Comparison of ENCODE assay signal across 1 cellular context in the genomic region with DNA sequence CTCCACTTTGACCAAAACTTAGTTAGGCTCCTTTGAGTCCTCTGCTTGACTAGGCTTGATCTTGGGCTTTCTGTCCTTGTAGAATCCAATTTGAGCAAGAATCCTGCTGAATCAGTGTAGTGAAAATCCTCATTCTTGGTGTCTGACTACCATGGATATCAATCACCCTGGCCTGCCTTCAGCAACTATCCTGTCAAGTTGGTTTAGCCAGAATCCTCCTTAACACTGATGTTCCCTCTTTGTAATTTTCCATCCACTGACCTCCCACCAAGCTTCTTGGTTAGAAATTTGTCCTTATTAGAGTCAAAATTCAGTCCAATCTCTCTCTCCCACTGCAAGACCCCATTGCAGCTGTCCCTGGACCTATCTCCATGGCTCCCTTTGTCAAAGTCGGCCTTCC.
TF ChIP-seq lines count a peak whose summit lies in the region.

No MANE protein-coding gene starts in this region.

TF ChIP-seq in GM12878, 131 proteins besides CTCF, POLR2A, EP300 and RAD21 (continued from another document):
- TF ChIP-seq, protein P1, sequence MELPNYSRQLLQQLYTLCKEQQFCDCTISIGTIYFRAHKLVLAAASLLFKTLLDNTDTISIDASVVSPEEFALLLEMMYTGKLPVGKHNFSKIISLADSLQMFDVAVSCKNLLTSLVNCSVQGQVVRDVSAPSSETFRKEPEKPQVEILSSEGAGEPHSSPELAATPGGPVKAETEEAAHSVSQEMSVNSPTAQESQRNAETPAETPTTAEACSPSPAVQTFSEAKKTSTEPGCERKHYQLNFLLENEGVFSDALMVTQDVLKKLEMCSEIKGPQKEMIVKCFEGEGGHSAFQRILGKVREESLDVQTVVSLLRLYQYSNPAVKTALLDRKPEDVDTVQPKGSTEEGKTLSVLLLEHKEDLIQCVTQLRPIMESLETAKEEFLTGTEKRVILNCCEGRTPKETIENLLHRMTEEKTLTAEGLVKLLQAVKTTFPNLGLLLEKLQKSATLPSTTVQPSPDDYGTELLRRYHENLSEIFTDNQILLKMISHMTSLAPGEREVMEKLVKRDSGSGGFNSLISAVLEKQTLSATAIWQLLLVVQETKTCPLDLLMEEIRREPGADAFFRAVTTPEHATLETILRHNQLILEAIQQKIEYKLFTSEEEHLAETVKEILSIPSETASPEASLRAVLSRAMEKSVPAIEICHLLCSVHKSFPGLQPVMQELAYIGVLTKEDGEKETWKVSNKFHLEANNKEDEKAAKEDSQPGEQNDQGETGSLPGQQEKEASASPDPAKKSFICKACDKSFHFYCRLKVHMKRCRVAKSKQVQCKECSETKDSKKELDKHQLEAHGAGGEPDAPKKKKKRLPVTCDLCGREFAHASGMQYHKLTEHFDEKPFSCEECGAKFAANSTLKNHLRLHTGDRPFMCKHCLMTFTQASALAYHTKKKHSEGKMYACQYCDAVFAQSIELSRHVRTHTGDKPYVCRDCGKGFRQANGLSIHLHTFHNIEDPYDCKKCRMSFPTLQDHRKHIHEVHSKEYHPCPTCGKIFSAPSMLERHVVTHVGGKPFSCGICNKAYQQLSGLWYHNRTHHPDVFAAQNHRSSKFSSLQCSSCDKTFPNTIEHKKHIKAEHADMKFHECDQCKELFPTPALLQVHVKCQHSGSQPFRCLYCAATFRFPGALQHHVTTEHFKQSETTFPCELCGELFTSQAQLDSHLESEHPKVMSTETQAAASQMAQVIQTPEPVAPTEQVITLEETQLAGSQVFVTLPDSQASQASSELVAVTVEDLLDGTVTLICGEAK (IDR thresholded peaks at IDR 0.05; ENCODE audit: borderline replicate concordance) = no peak
- TF ChIP-seq PRDM15 (CRISPR knock-in tag; IDR thresholded peaks at IDR 0.05) (no peak), HDGF (IDR thresholded peaks at IDR 0.05) (no peak), ZNF384 (IDR thresholded peaks at IDR 0.05; ENCODE audit: borderline replicate concordance, low read depth, low read length) (no peak), MTA3 (IDR thresholded peaks at IDR 0.05; ENCODE audit: borderline replicate concordance, low read length) (no peak)
